10 cellular contexts compared by ENCODE assay signal in genomic region chr10:78362406-78363022, GRCh38.
A peak's percentile ranks its signal among the peaks of the same experiment; 100 is the strongest.
DNase-seq lines count a peak whose midpoint lies in the region; ATAC-seq and TF ChIP-seq lines count a peak whose summit lies in the region.
"Had no signal": no experiment of that assay in that cellular context is flagged by ENCODE, and none has a peak within 500 bp of the region (broad histone marks: within the 10 kb centered on the region; RNA-seq: fewer than 3 reads in every experiment).

No MANE protein-coding gene starts in this region.

- H3K27me3 ChIP-seq in SJSA1 (replicated peaks) (no peaks in the 10 kb centered on the region), foreskin keratinocyte (peaks cover 6% of the 10 kb centered on the region)

- H3K9me3 ChIP-seq in SJSA1 (replicated peaks): no peaks in the 10 kb centered on the region
- H3K9me3 ChIP-seq: tibial artery had no signal

- peak; percentile 7 for DNase-seq in activated CD4-positive, alpha-beta T cell treated with anti-CD3 and anti-CD28 coated beads for 48 hours
- no peak for DNase-seq in activated CD4-positive, alpha-beta T cell treated with anti-CD3 and anti-CD28 coated beads, Interleukin-2, amount 50 U/mL, for 4 hours
- peak; percentile 22 to 52 for DNase-seq in SJSA1 (ENCODE audit: low read depth in 1 of 2, low spot score in 2 of 2)
- DNase-seq in foreskin keratinocyte: peak in 1 of 2 donors; percentile 16
- DNase-seq in pons (ENCODE audit: low spot score): peak; percentile 17
- DNase-seq in LoVo (ENCODE audit: low spot score): no peak
- DNase-seq in stimulated activated CD4-positive, alpha-beta T cell treated with anti-CD3 and anti-CD28 coated beads, Interleukin-12 subunit alpha, Interleukin-12 subunit beta, amount 100 ng/mL, for 4 hours: no peak
- DNase-seq: NCI-H2171 treated with DMSO at 0.1 percent for 48 hours had no signal

- peaks cover 8% of the 10 kb centered on the region for H3K4me1 ChIP-seq in SJSA1 (replicated peaks)
- H3K4me1 ChIP-seq in foreskin keratinocyte: no peaks in the 10 kb centered on the region

- no peaks in the 10 kb centered on the region for H3K36me3 ChIP-seq in SJSA1
- H3K36me3 ChIP-seq: tibial artery had no signal

- no peak for TF ChIP-seq CTCF in foreskin keratinocyte (conservative IDR thresholded peaks at IDR 0.05)

- no peak overlapping the region for H3K4me3 ChIP-seq in SJSA1
- H3K4me3 ChIP-seq: tibial artery had no signal

- ATAC-seq in foreskin keratinocyte (peak; percentile 23), GM19395 (IDR thresholded peaks at IDR 0.05; ENCODE audit: unreplicated experiment) (no peak)

- no peak overlapping the region for H3K27ac ChIP-seq in SJSA1
- no peak overlapping the region for H3K27ac ChIP-seq in foreskin keratinocyte
- H3K27ac ChIP-seq: tibial artery had no signal

Comparison
In these comparisons a context has a peak if more than half of its experiments do, and no peak if none do; other contexts are left out.
1. DNase-seq: peak in activated CD4-positive, alpha-beta T cell treated with anti-CD3 and anti-CD28 coated beads for 48 hours (single experiment), SJSA1 (2 of 2) and pons (single experiment); none in activated CD4-positive, alpha-beta T cell treated with anti-CD3 and anti-CD28 coated beads, Interleukin-2, amount 50 U/mL, for 4 hours (0 of 2), LoVo (single experiment) and stimulated activated CD4-positive, alpha-beta T cell treated with anti-CD3 and anti-CD28 coated beads, Interleukin-12 subunit alpha, Interleukin-12 subunit beta, amount 100 ng/mL, for 4 hours (single experiment).